14 cellular contexts compared by ENCODE assay signal in genomic region chr15:64688179-64688578, GRCh38.
DNase-seq lines count a peak whose midpoint lies in the region; TF ChIP-seq lines count a peak whose summit lies in the region.
"Had no signal": no experiment of that assay in that cellular context is flagged by ENCODE, and none has a peak within 500 bp of the region (broad histone marks: within the 10 kb centered on the region; RNA-seq: fewer than 3 reads in every experiment).

No MANE protein-coding gene starts in this region.

- H3K4me1 ChIP-seq in OCI-LY7 (ENCODE audit: insufficient read depth, low read length, poor library complexity, severe bottlenecking) (no peaks in the 10 kb centered on the region), esophagus squamous epithelium (peaks cover 9 to 49% (median 10%) of the 10 kb centered on the region in 3 donors), rectal smooth muscle tissue (ENCODE audit: control insufficient read depth, insufficient read depth, low read length) (peaks cover 31% of the 10 kb centered on the region)

- H3K36me3 Mint-ChIP-seq in Calu3 (ENCODE audit: insufficient read depth, unreplicated experiment) = peaks cover 54% of the 10 kb centered on the region

- no peak overlapping the region for H3K4me2 ChIP-seq in OCI-LY7 (ENCODE audit: low read length)
- H3K4me2 ChIP-seq: BLaER1 treated with 17β-estradiol and CSF1 and Interleukin-3, amounts not matched to agents 10 nM and 100 nM had no signal

- no peak overlapping the region for H3K4me3 Mint-ChIP-seq in Calu3 (ENCODE audit: low read depth, unreplicated experiment)
- H3K4me3 Mint-ChIP-seq: activated CD8-positive, alpha-beta memory T cell treated with anti-CD3 and anti-CD28 coated beads, Interleukin-2, amount 10 ng/mL, durations not matched to agents 7 days and 5 days had no signal

- H3K27me3 ChIP-seq in esophagus squamous epithelium = no peaks in the 10 kb centered on the region
- no peaks in the 10 kb centered on the region for H3K27me3 ChIP-seq in rectal smooth muscle tissue (ENCODE audit: control insufficient read depth, insufficient read depth, low read length)
- H3K27me3 ChIP-seq: adrenal gland; BLaER1 treated with 17β-estradiol and CSF1 and Interleukin-3, amounts not matched to agents 10 nM and 100 nM had no signal

- TF ChIP-seq CTCF in Calu3 (IDR thresholded peaks at IDR 0.05; ENCODE audit: unreplicated experiment) (no peak), OCI-LY7 (conservative IDR thresholded peaks at IDR 0.05; ENCODE audit: low read length) (no peak), esophagus squamous epithelium (IDR thresholded peaks at IDR 0.05) (no peak)

- H3K9me3 Mint-ChIP-seq in Calu3 (ENCODE audit: low read depth, unreplicated experiment) = no peaks in the 10 kb centered on the region

- POLR2A ChIA-PET in OCI-LY7 (lab: Charles Lee) = no interaction called here

- H3K9me2 ChIP-seq in OCI-LY7 (ENCODE audit: insufficient read depth, low read length) = no peaks in the 10 kb centered on the region

- H3K4me3 ChIP-seq in OCI-LY7 (ENCODE audit: low read depth, low read length, poor library complexity, severe bottlenecking) = no peak overlapping the region
- no peak overlapping the region for H3K4me3 ChIP-seq in esophagus squamous epithelium
- no peak overlapping the region for H3K4me3 ChIP-seq in rectal smooth muscle tissue (ENCODE audit: low read length)
- H3K4me3 ChIP-seq: adrenal gland; BLaER1 treated with 17β-estradiol and CSF1 and Interleukin-3, amounts not matched to agents 10 nM and 100 nM; mucosa of descending colon; SK-N-MC had no signal

- H2AFZ ChIP-seq in OCI-LY7 (ENCODE audit: low read length) = no peak overlapping the region

- no TSS peak for BruUV-seq in Calu3 (replicated peaks; lab: Mats Ljungman, UMichigan)
- BruUV-seq in OCI-LY7 (replicated peaks; lab: Mats Ljungman, UMichigan) = TSS peak; percentile 14

- CTCF ChIA-PET in Calu3 (lab: Charles Lee) = interaction anchor here (3.4 kb wide), 1 partner anchor 40 kb away, joined by 23 read pairs; no protein-coding TSS in a partner anchor
- CTCF ChIA-PET in OCI-LY7 (lab: Charles Lee; ENCODE audit: unreplicated experiment) = no interaction called here

- peak overlapping the region; percentile 31 for H3K27ac Mint-ChIP-seq in Calu3 (ENCODE audit: unreplicated experiment)
- H3K27ac Mint-ChIP-seq: activated CD8-positive, alpha-beta memory T cell treated with anti-CD3 and anti-CD28 coated beads, Interleukin-2, amount 10 ng/mL, durations not matched to agents 7 days and 5 days had no signal

- no peak for TF ChIP-seq POLR2A in esophagus squamous epithelium (IDR thresholded peaks at IDR 0.05)

- no peak for DNase-seq in Calu3
- DNase-seq in OCI-LY7 (ENCODE audit: low spot score) = no peak
- DNase-seq in esophagus squamous epithelium (lab: John Stamatoyannopoulos, UW) = no peak
- no peak for DNase-seq in NCI-H1417 (lab: John Stamatoyannopoulos, UW)
- no peak for DNase-seq in NCI-H1930 (lab: John Stamatoyannopoulos, UW)
- no peak for DNase-seq in NCI-H2029 treated with DMSO at 0.1 percent for 48 hours (lab: John Stamatoyannopoulos, UW)
- no peak for DNase-seq in amygdala (lab: John Stamatoyannopoulos, UW)
- DNase-seq: activated CD8-positive, alpha-beta memory T cell treated with anti-CD3 and anti-CD28 coated beads, Interleukin-2, amount 10 ng/mL, durations not matched to agents 7 days and 5 days; mucosa of descending colon; stimulated activated CD4-positive, alpha-beta T cell treated with anti-CD3 and anti-CD28 coated beads, Interleukin-2, amount 100 ng/mL, for 24 hours had no signal

- H3K27me3 Mint-ChIP-seq in Calu3 (ENCODE audit: unreplicated experiment) = no peaks in the 10 kb centered on the region
- H3K27me3 Mint-ChIP-seq: activated CD8-positive, alpha-beta memory T cell treated with anti-CD3 and anti-CD28 coated beads, Interleukin-2, amount 10 ng/mL, durations not matched to agents 7 days and 5 days had no signal

- H3K79me2 ChIP-seq in OCI-LY7 (ENCODE audit: insufficient read depth, low read depth, low read length) = no peaks in the 10 kb centered on the region

- H3K4me1 Mint-ChIP-seq in Calu3 (ENCODE audit: low read depth, unreplicated experiment) = no peaks in the 10 kb centered on the region
- H3K4me1 Mint-ChIP-seq: activated CD8-positive, alpha-beta memory T cell treated with anti-CD3 and anti-CD28 coated beads, Interleukin-2, amount 10 ng/mL, durations not matched to agents 7 days and 5 days had no signal

- no peaks in the 10 kb centered on the region for H3K9me3 ChIP-seq in OCI-LY7 (ENCODE audit: low read length)
- no peaks in the 10 kb centered on the region for H3K9me3 ChIP-seq in esophagus squamous epithelium
- H3K9me3 ChIP-seq: adrenal gland; BLaER1 treated with 17β-estradiol and CSF1 and Interleukin-3, amounts not matched to agents 10 nM and 100 nM; mucosa of descending colon had no signal

- 79 to 83% methylated on average over 3 of the region's 3 CpGs for WGBS in esophagus squamous epithelium, 2 donors

- intact Hi-C loops in Calu3 (cut with micrococcal nuclease; ENCODE audit: unreplicated experiment) (no loop called here), OCI-LY7 (cut with micrococcal nuclease; ENCODE audit: unreplicated experiment) (no loop called here), esophagus squamous epithelium (cut with DNase I) (no loop called here)

- H3K9ac ChIP-seq in rectal smooth muscle tissue (ENCODE audit: low read length) = no peak overlapping the region

- no peaks in the 10 kb centered on the region for H4K20me1 ChIP-seq in OCI-LY7 (ENCODE audit: insufficient read depth, low read length)

- H3K36me3 ChIP-seq in OCI-LY7 (ENCODE audit: insufficient read depth, low read length) = peaks cover 60% of the 10 kb centered on the region
- peaks cover 22 to 96% (median 25%) of the 10 kb centered on the region in 3 donors for H3K36me3 ChIP-seq in esophagus squamous epithelium
- peaks cover 17% of the 10 kb centered on the region for H3K36me3 ChIP-seq in rectal smooth muscle tissue (ENCODE audit: control insufficient read depth, insufficient read depth, low read length)

- no peak overlapping the region for H3K27ac ChIP-seq in OCI-LY7 (ENCODE audit: low read depth, low read length, poor library complexity, severe bottlenecking)
- peak overlapping the region in 3 of 4 donors; percentile 42 to 57 (median 43) for H3K27ac ChIP-seq in esophagus squamous epithelium
- H3K27ac ChIP-seq in rectal smooth muscle tissue (ENCODE audit: low read depth, low read length) = peak overlapping the region; percentile 21
- H3K27ac ChIP-seq: BLaER1 treated with 17β-estradiol and CSF1 and Interleukin-3, amounts not matched to agents 10 nM and 100 nM; SK-N-MC had no signal
